19 cellular contexts compared by ENCODE assay signal in the genomic region with DNA sequence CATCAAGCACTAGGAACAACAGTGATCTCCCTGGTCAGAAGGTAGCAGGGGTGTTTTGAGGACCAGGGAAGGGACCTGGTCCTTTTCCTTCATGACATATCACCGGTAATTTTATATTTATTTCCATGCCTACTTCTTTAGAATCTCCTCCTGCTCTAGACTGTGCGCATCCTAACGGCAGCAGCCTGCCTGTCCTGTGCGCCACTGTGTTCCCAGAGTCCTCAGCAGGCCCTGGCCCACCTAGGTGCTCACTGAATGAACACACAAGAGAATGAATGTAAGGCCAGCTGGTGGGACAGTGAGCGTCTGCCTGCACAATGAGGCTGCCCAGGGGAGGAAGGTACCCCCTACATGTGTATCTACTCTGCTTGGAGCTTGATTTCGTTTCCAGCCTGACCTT.
"Had no signal": no experiment of that assay in that cellular context is flagged by ENCODE, and none has a peak within 500 bp of the region (broad histone marks: within the 10 kb centered on the region; RNA-seq: fewer than 3 reads in every experiment).

No MANE protein-coding gene starts in this region.

- H3K4me3 ChIP-seq: PC-9 had no signal

- DNase-seq: activated CD4-positive, alpha-beta T cell treated with anti-CD3 and anti-CD28 coated beads for 4 hours; activated CD8-positive, alpha-beta memory T cell treated with anti-CD3 and anti-CD28 coated beads, Interleukin-2, amount 50 U/mL, for 4 hours; activated CD8-positive, alpha-beta T cell treated with anti-CD3 and anti-CD28 coated beads for 36 hours; activated gamma-delta T cell treated with Interleukin-2 at 50 U/mL for 16 hours; activated naive CD4-positive, alpha-beta T cell treated with anti-CD3 and anti-CD28 coated beads, Interleukin-2, amount 10 ng/mL, durations not matched to agents 7 days and 5 days; activated naive CD8-positive, alpha-beta T cell treated with anti-CD3 and anti-CD28 coated beads for 36 hours; activated T-cell treated with anti-CD3 and anti-CD28 coated beads, Interleukin-2, amount 50 U/mL, for 72 hours; cerebellar nuclear complex; NCI-H1105; NCI-H1436 treated with DMSO at 0.1 percent for 48 hours; NCI-H1930; NCI-H446 treated with DMSO at 0.1 percent for 48 hours; NCI-H524 treated with DMSO at 0.1 percent for 48 hours; PC-9; SHP77 treated with DMSO at 0.1 percent for 48 hours had no signal

- H3K4me2 ChIP-seq: KMS-11, PC-9 had no signal

- H2AFZ ChIP-seq: PC-9 had no signal

- H3K4me3 Mint-ChIP-seq: activated CD8-positive, alpha-beta T cell treated with anti-CD3 and anti-CD28 coated beads for 36 hours; activated naive CD4-positive, alpha-beta T cell treated with anti-CD3 and anti-CD28 coated beads, Interleukin-2, amount 10 ng/mL, durations not matched to agents 7 days and 5 days; activated naive CD8-positive, alpha-beta T cell treated with anti-CD3 and anti-CD28 coated beads for 36 hours; activated T-cell treated with anti-CD3 and anti-CD28 coated beads, Interleukin-2, amount 50 U/mL, for 72 hours; T-helper 1 cell treated with Interleukin-12 subunit alpha and Interleukin-12 subunit beta and Interleukin-4 antibody, amounts not matched to agents 30 μg/mL and 1 μg/mL, for 36 hours had no signal

- H3K4me1 Mint-ChIP-seq: activated naive CD4-positive, alpha-beta T cell treated with anti-CD3 and anti-CD28 coated beads, Interleukin-2, amount 10 ng/mL, durations not matched to agents 7 days and 5 days had no signal

- H3K27me3 Mint-ChIP-seq: activated CD8-positive, alpha-beta T cell treated with anti-CD3 and anti-CD28 coated beads for 36 hours; activated naive CD8-positive, alpha-beta T cell treated with anti-CD3 and anti-CD28 coated beads for 36 hours had no signal

- H3K27ac Mint-ChIP-seq: activated CD8-positive, alpha-beta T cell treated with anti-CD3 and anti-CD28 coated beads for 36 hours; activated naive CD4-positive, alpha-beta T cell treated with anti-CD3 and anti-CD28 coated beads, Interleukin-2, amount 10 ng/mL, durations not matched to agents 7 days and 5 days; activated naive CD8-positive, alpha-beta T cell treated with anti-CD3 and anti-CD28 coated beads for 36 hours; activated T-cell treated with anti-CD3 and anti-CD28 coated beads, Interleukin-2, amount 50 U/mL, for 72 hours; activated T-helper 2 cell treated with anti-CD3 and anti-CD28 coated beads, Interferon-gamma antibody, Interleukin-2, Interleukin-4, amounts not matched to agents 10 μg/mL and 5 μg/mL and 100 μg/mL, durations not matched to agents 14 hours and 24 hours and 36 hours; T-helper 1 cell treated with Interleukin-12 subunit alpha and Interleukin-12 subunit beta and Interleukin-4 antibody, amounts not matched to agents 30 μg/mL and 1 μg/mL, for 36 hours had no signal

- H3K36me3 Mint-ChIP-seq: activated naive CD4-positive, alpha-beta T cell treated with anti-CD3 and anti-CD28 coated beads, Interleukin-2, amount 10 ng/mL, durations not matched to agents 7 days and 5 days; activated naive CD8-positive, alpha-beta T cell treated with anti-CD3 and anti-CD28 coated beads for 36 hours had no signal

- H3K27ac ChIP-seq: KMS-11, PC-9 had no signal

- H3K9ac ChIP-seq: KMS-11 had no signal

- ATAC-seq: activated CD4-positive, CD25-positive, alpha-beta regulatory T cell treated with anti-CD3 and anti-CD28 coated beads, Interleukin-2, amount 50 U/mL, for 24 hours; activated CD8-positive, alpha-beta T cell treated with anti-CD3 and anti-CD28 coated beads for 36 hours; activated T-cell treated with anti-CD3 and anti-CD28 coated beads, Interleukin-2, amount 50 U/mL, for 72 hours had no signal

- H3K9me3 Mint-ChIP-seq: activated CD8-positive, alpha-beta T cell treated with anti-CD3 and anti-CD28 coated beads for 36 hours; activated naive CD4-positive, alpha-beta T cell treated with anti-CD3 and anti-CD28 coated beads, Interleukin-2, amount 10 ng/mL, durations not matched to agents 7 days and 5 days; activated naive CD8-positive, alpha-beta T cell treated with anti-CD3 and anti-CD28 coated beads for 36 hours; activated T-cell treated with anti-CD3 and anti-CD28 coated beads, Interleukin-2, amount 50 U/mL, for 72 hours; activated T-helper 2 cell treated with anti-CD3 and anti-CD28 coated beads, Interferon-gamma antibody, Interleukin-2, Interleukin-4, amounts not matched to agents 10 μg/mL and 5 μg/mL and 100 μg/mL, durations not matched to agents 14 hours and 24 hours and 36 hours; T-helper 1 cell treated with Interleukin-12 subunit alpha and Interleukin-12 subunit beta and Interleukin-4 antibody, amounts not matched to agents 30 μg/mL and 1 μg/mL, for 36 hours had no signal
